1 cellular context compared by ENCODE assay signal in genomic region chr2:5070257-5070656, GRCh38.
TF ChIP-seq lines count a peak whose summit lies in the region.

No MANE protein-coding gene starts in this region.

TF ChIP-seq in GM23338, 12 proteins besides CTCF, POLR2A, EP300 and RAD21 (continued from another document):
- no peak for TF ChIP-seq ZNF462 (CRISPR knock-in tag; IDR thresholded peaks at IDR 0.05)
- TF ChIP-seq NANOG (IDR thresholded peaks at IDR 0.05; ENCODE audit: borderline replicate concordance): no peak
- no peak for TF ChIP-seq CREB1 (CRISPR knock-in tag; IDR thresholded peaks at IDR 0.05; ENCODE audit: low read depth)
- no peak for TF ChIP-seq ETS1 (IDR thresholded peaks at IDR 0.05)
- no peak for TF ChIP-seq REST (IDR thresholded peaks at IDR 0.05; ENCODE audit: unreplicated experiment)
- no peak for TF ChIP-seq STAT1 (IDR thresholded peaks at IDR 0.05; ENCODE audit: unreplicated experiment)
- no peak for TF ChIP-seq POLR2AphosphoS5 (IDR thresholded peaks at IDR 0.05; ENCODE audit: low read depth)
